Comparison of ENCODE assay signal across 9 cellular contexts in the genomic region with DNA sequence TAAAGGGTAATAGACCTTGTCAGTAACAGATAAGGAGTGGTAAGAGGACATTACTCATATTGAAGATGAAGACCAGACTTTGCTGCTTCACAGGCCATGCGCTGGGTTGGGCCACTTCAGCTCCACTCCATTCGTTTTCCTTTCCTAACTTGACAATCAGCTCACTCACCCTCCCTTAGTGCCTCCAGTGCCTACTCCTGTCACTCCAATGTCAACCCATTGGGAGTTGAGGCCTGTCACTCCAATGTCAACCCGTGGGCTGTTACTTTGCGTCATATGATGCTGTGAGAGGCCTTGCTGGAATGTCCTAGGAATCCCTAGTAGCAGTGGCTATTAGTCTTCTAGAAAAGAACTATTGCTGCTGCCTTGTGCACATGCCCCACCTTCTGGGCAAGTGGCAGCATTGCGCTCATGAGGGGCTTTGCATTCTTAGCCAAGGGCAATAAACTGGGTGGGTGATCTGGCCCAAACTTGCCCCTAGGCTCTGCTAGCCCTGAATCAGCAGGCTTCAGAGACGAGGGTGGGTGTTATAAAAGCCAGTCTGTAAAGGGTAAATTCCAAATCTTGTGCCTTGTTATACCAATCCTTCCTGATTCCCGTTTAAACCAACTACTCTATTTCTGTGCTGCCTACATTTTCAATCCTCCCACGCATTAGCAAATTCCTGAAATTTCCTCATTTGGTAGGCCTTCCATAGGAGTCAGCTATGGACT. TPM values are rescaled to one million over a fixed set of nuclear protein-coding genes. Genes with fewer than 3 reads are reported as not detected.
A peak's percentile ranks its signal among the peaks of the same experiment; 100 is the strongest.
DNase-seq lines count a peak whose midpoint lies in the region; ATAC-seq and TF ChIP-seq lines count a peak whose summit lies in the region.
"Had no signal": no experiment of that assay in that cellular context is flagged by ENCODE, and none has a peak within 500 bp of the region (broad histone marks: within the 10 kb centered on the region; RNA-seq: fewer than 3 reads in every experiment).

No MANE protein-coding gene starts in this region.

- H4K8ac ChIP-seq in mesendoderm (ENCODE audit: low read depth, low read length): no peak overlapping the region

- no peaks in the 10 kb centered on the region for H3K79me1 ChIP-seq in mesendoderm (ENCODE audit: low read length)

- POLR2A ChIA-PET in activated CD8-positive, alpha-beta T cell treated with anti-CD3 and anti-CD28 coated beads for 36 hours (lab: Charles Lee): interaction anchor here (0.6 to 1.7 kb wide), 2 partner anchors 12 to 80 kb away, joined by 3 read pairs; no protein-coding TSS in a partner anchor

- H3K4me1 Mint-ChIP-seq in activated CD8-positive, alpha-beta T cell treated with anti-CD3 and anti-CD28 coated beads for 36 hours (ENCODE audit: low read depth): peaks cover 6% of the 10 kb centered on the region
- H3K4me1 Mint-ChIP-seq: IgD-negative memory B cell had no signal

- no peaks in the 10 kb centered on the region for H3K27me3 Mint-ChIP-seq in activated CD8-positive, alpha-beta T cell treated with anti-CD3 and anti-CD28 coated beads for 36 hours
- H3K27me3 Mint-ChIP-seq: IgD-negative memory B cell had no signal

- H3K27ac ChIP-seq in mesendoderm (ENCODE audit: low read depth, low read length): no peak overlapping the region

- no peak overlapping the region for H3K18ac ChIP-seq in mesendoderm (ENCODE audit: low read length)

- no peak overlapping the region for H2BK5ac ChIP-seq in mesendoderm (ENCODE audit: low read length)

- H2BK120ac ChIP-seq in mesendoderm (ENCODE audit: low read depth, low read length): no peak overlapping the region

- H3K27ac Mint-ChIP-seq in activated CD8-positive, alpha-beta T cell treated with anti-CD3 and anti-CD28 coated beads for 36 hours: no peak overlapping the region

- peak; percentile 87 for TF ChIP-seq CTCF in activated CD8-positive, alpha-beta T cell treated with anti-CD3 and anti-CD28 coated beads for 36 hours (IDR thresholded peaks at IDR 0.05)

- no peak overlapping the region for H3K4ac ChIP-seq in mesendoderm (ENCODE audit: low read depth, low read length)

- no peaks in the 10 kb centered on the region for H3K9me3 Mint-ChIP-seq in activated CD8-positive, alpha-beta T cell treated with anti-CD3 and anti-CD28 coated beads for 36 hours
- H3K9me3 Mint-ChIP-seq: IgD-negative memory B cell had no signal

- DNase-seq in CD1c-positive myeloid dendritic cell (ENCODE audit: extremely low spot score) (peak; percentile 66), NCI-H526 (lab: John Stamatoyannopoulos, UW) (peak; percentile 13 to 78), mesendoderm (peak; percentile 94)
- DNase-seq in activated CD8-positive, alpha-beta T cell treated with anti-CD3 and anti-CD28 coated beads for 36 hours: peak; percentile 78
- peak; percentile 54 for DNase-seq in effector CD8-positive, alpha-beta T cell (lab: John Stamatoyannopoulos, UW)
- DNase-seq in stimulated activated CD8-positive, alpha-beta memory T cell treated with anti-CD3 and anti-CD28 coated beads, Interleukin-4, amount 100 ng/mL, for 1 hour (ENCODE audit: low read depth in 2 of 2, low spot score in 1 of 2): peak; percentile 29 to 32

- H3K27me3 ChIP-seq in mesendoderm (ENCODE audit: insufficient read depth, low read length, poor library complexity): no peaks in the 10 kb centered on the region

- no peak overlapping the region for H3K4me2 ChIP-seq in mesendoderm (ENCODE audit: low read length)

- ATAC-seq in HG02610 (IDR thresholded peaks at IDR 0.05; ENCODE audit: unreplicated experiment): peak; percentile 60
- peak; percentile 85 for ATAC-seq in activated CD8-positive, alpha-beta T cell treated with anti-CD3 and anti-CD28 coated beads for 36 hours
- ATAC-seq in GM19467 (IDR thresholded peaks at IDR 0.05; ENCODE audit: unreplicated experiment): no peak

- intact Hi-C loops in activated CD8-positive, alpha-beta T cell treated with anti-CD3 and anti-CD28 coated beads for 36 hours (cut with micrococcal nuclease): loop anchor here (1.0 kb wide), 1 partner anchor 81 kb away; no protein-coding TSS in a partner anchor

- H3K36me3 ChIP-seq in mesendoderm (ENCODE audit: control insufficient read depth, insufficient read depth, low read length): peaks cover 3% of the 10 kb centered on the region

- H4K5ac ChIP-seq in mesendoderm (ENCODE audit: low read length): no peak overlapping the region

- peak overlapping the region; percentile 17 for H3K56ac ChIP-seq in mesendoderm (ENCODE audit: low read length)

- H2AK5ac ChIP-seq in mesendoderm (ENCODE audit: low read length): no peak overlapping the region

- no peak overlapping the region for H3K4me3 ChIP-seq in mesendoderm (ENCODE audit: low read length)

- H2BK15ac ChIP-seq in mesendoderm (replicated peaks; ENCODE audit: low read depth): no peak overlapping the region

- H3K4me3 Mint-ChIP-seq in activated CD8-positive, alpha-beta T cell treated with anti-CD3 and anti-CD28 coated beads for 36 hours: no peak overlapping the region
- H3K4me3 Mint-ChIP-seq: IgD-negative memory B cell had no signal

- H3K36me3 Mint-ChIP-seq in activated CD8-positive, alpha-beta T cell treated with anti-CD3 and anti-CD28 coated beads for 36 hours (ENCODE audit: low read depth): peaks cover 8% of the 10 kb centered on the region

- H3K23ac ChIP-seq in mesendoderm (ENCODE audit: low read length): no peak overlapping the region

- CTCF ChIA-PET in activated CD8-positive, alpha-beta T cell treated with anti-CD3 and anti-CD28 coated beads for 36 hours (lab: Charles Lee): interaction anchor here (0.6 to 4.9 kb wide), 27 partner anchors 10 to 145 kb away, joined by 3 to 72 read pairs (median 4); a partner anchor contains a TSS

- no peak overlapping the region for H3K9ac ChIP-seq in mesendoderm (ENCODE audit: low read length)

- no CpG with 5 or more reads among the region's 8 CpGs for WGBS in mesendoderm (ENCODE audit: extremely low coverage, insufficient coverage, low lambda C conversion rate)

- peaks cover 4% of the 10 kb centered on the region for H3K4me1 ChIP-seq in mesendoderm (ENCODE audit: control insufficient read depth, low read depth, low read length)

- H3K79me2 ChIP-seq in mesendoderm (ENCODE audit: control insufficient read depth, insufficient read depth, low read length): no peaks in the 10 kb centered on the region

RNA-seq across cellular contexts. Expression of a gene that starts 36.1 kb away (rescaled TPM):
- total RNA-seq in activated CD8-positive, alpha-beta T cell treated with anti-CD3 and anti-CD28 coated beads for 36 hours: 10 to 100 TPM; 80.1 to 89.3 TPM
- polyA plus RNA-seq in mesendoderm (2013, experiment 1 of 2): 66.2 TPM
- polyA plus RNA-seq in mesendoderm (2013, experiment 2 of 2): 68.8 TPM

RNA-seq across cellular contexts. Expression of a gene that starts 51.7 kb away (rescaled TPM):
- total RNA-seq in activated CD8-positive, alpha-beta T cell treated with anti-CD3 and anti-CD28 coated beads for 36 hours: 100 to 1,000 TPM; 859 to 869 TPM
- 707 TPM for polyA plus RNA-seq in mesendoderm (2013, experiment 1 of 2)
- polyA plus RNA-seq in mesendoderm (2013, experiment 2 of 2): 706 TPM

Comparison
In these comparisons a context has a peak if more than half of its experiments do, and no peak if none do; other contexts are left out.
1. DNase-seq: peak in every context shown above with its lines; median percentile 94 in mesendoderm; 78 in activated CD8-positive, alpha-beta T cell treated with anti-CD3 and anti-CD28 coated beads for 36 hours; 66 in CD1c-positive myeloid dendritic cell; 54 in effector CD8-positive, alpha-beta T cell; 46 in NCI-H526; 30 in stimulated activated CD8-positive, alpha-beta memory T cell treated with anti-CD3 and anti-CD28 coated beads, Interleukin-4, amount 100 ng/mL, for 1 hour.